9 cellular contexts compared by ENCODE assay signal in genomic region chr22:39176673-39177455, GRCh38. TPM values are rescaled to one million over a fixed set of nuclear protein-coding genes. Genes with fewer than 3 reads are reported as not detected.
DNase-seq lines count a peak whose midpoint lies in the region; ATAC-seq, FAIRE-seq and TF ChIP-seq lines count a peak whose summit lies in the region.
"Had no signal": no experiment of that assay in that cellular context is flagged by ENCODE, and none has a peak within 500 bp of the region (broad histone marks: within the 10 kb centered on the region; RNA-seq: fewer than 3 reads in every experiment).

No MANE protein-coding gene starts in this region.

- no peak overlapping the region for H3K27ac Mint-ChIP-seq in astrocyte (ENCODE audit: unreplicated experiment)

- H3K4me1 ChIP-seq in ES-I3 (ENCODE audit: insufficient read depth, low read length), result peaks cover 75% of the 10 kb centered on the region
- H3K4me1 ChIP-seq in astrocyte (ENCODE audit: insufficient read depth, low read length), result peaks cover 52% of the 10 kb centered on the region
- peaks cover 27 to 65% of the 10 kb centered on the region in 2 donors for H3K4me1 ChIP-seq in left lung
- peaks cover 61 to 65% (median 61%) of the 10 kb centered on the region in 3 donors for H3K4me1 ChIP-seq in skeletal muscle tissue (ENCODE audit: control insufficient read depth in 3 of 3, insufficient read depth in 3 of 3, low read length in 3 of 3)

- H3K4me2 ChIP-seq in astrocyte (ENCODE audit: low read length), result peak overlapping the region; percentile 66
- H3K4me2 ChIP-seq: KMS-11 had no signal

- no peak for TF ChIP-seq CTCF in astrocyte (IDR thresholded peaks at IDR 0.05; ENCODE audit: insufficient read depth, low read depth, low read length)
- no peak for TF ChIP-seq CTCF in left lung (IDR thresholded peaks at IDR 0.05)

- H3K36me3 ChIP-seq in ES-I3 (ENCODE audit: insufficient read depth, low read length) (no peaks in the 10 kb centered on the region), astrocyte (ENCODE audit: insufficient read depth, low read length) (no peaks in the 10 kb centered on the region), left lung (no peaks in the 10 kb centered on the region), skeletal muscle tissue (ENCODE audit: control insufficient read depth in 3 of 3, insufficient read depth in 3 of 3, low read length in 3 of 3) (no peaks in the 10 kb centered on the region)

- H3K79me2 ChIP-seq in astrocyte (ENCODE audit: insufficient read depth, low read length), result no peaks in the 10 kb centered on the region

- H3K4me3 ChIP-seq in astrocyte (ENCODE audit: insufficient read depth, low read depth, low read length) (no peak overlapping the region), left lung (no peak overlapping the region), skeletal muscle tissue (ENCODE audit: low read length in 3 of 3) (no peak overlapping the region)

- peaks cover 2% of the 10 kb centered on the region for H3K9me3 Mint-ChIP-seq in astrocyte (ENCODE audit: unreplicated experiment)

- H3K4me1 Mint-ChIP-seq in astrocyte (ENCODE audit: low read depth, unreplicated experiment), result peaks cover 30% of the 10 kb centered on the region

- no peaks in the 10 kb centered on the region for H3K9me3 ChIP-seq in ES-I3 (ENCODE audit: control insufficient read depth, insufficient read depth, low read length)
- no peaks in the 10 kb centered on the region for H3K9me3 ChIP-seq in astrocyte (ENCODE audit: insufficient read depth, low read depth, low read length)
- H3K9me3 ChIP-seq in left lung, result no peaks in the 10 kb centered on the region
- H3K9me3 ChIP-seq in skeletal muscle tissue (ENCODE audit: control insufficient read depth in 3 of 3, low read length in 3 of 3), result peaks cover 0 to 5% (median 0%) of the 10 kb centered on the region in 3 donors

- peak overlapping the region; percentile 81 for H3K27ac ChIP-seq in astrocyte (ENCODE audit: low read depth, low read length)
- H3K27ac ChIP-seq in left lung, result peak overlapping the region; percentile 33 to 87
- peak overlapping the region; percentile 85 for H3K27ac ChIP-seq in skeletal muscle tissue (ENCODE audit: low read depth, low read length)
- H3K27ac ChIP-seq: KMS-11 had no signal

- no peaks in the 10 kb centered on the region for H3K27me3 Mint-ChIP-seq in astrocyte (ENCODE audit: low read depth, unreplicated experiment)

- intact Hi-C loops in left lung (cut with DNase I), result loop anchor here in 1 of 2 donors (10.0 kb wide), 1 partner anchor 138 kb away; the partner anchor contains the start of gene RPL3

- peaks cover 1% of the 10 kb centered on the region for H3K36me3 Mint-ChIP-seq in astrocyte (ENCODE audit: low read depth, unreplicated experiment)

- H3K9ac ChIP-seq in ES-I3 (ENCODE audit: low read depth, low read length) (peak overlapping the region; percentile 5; the same call in 1 of the 2 replicates), astrocyte (ENCODE audit: low read length) (peak overlapping the region; percentile 44), skeletal muscle tissue (ENCODE audit: low read depth in 1 of 3, low read length in 3 of 3) (peak overlapping the region in 1 of 3 donors; percentile 72)
- H3K9ac ChIP-seq: KMS-11 had no signal

- no peak for FAIRE-seq in astrocyte (lab: Jason Lieb, UNC)

- no peaks in the 10 kb centered on the region for H3K27me3 ChIP-seq in astrocyte (ENCODE audit: insufficient read depth, low read length)
- no peaks in the 10 kb centered on the region for H3K27me3 ChIP-seq in left lung
- H3K27me3 ChIP-seq in skeletal muscle tissue (ENCODE audit: control insufficient read depth in 3 of 3, insufficient read depth in 3 of 3, low read length in 3 of 3), result no peaks in the 10 kb centered on the region

- ATAC-seq in left lung (no peak), GM18520 (IDR thresholded peaks at IDR 0.05; ENCODE audit: unreplicated experiment) (no peak)

- DNase-seq in astrocyte (ENCODE audit: low read depth), result no peak
- no peak for DNase-seq in left lung
- DNase-seq in GF-D8 (lab: John Stamatoyannopoulos, UW), result no peak
- no peak for DNase-seq in activated CD4-positive, alpha-beta T cell treated with anti-CD3 and anti-CD28 coated beads, Interleukin-2, amount 50 U/mL, for 1 hour
- no peak for DNase-seq in AG20443 (ENCODE audit: low spot score)

- H4K20me1 ChIP-seq in astrocyte (ENCODE audit: insufficient read depth, low read length), result no peaks in the 10 kb centered on the region

- no peak overlapping the region for H2AFZ ChIP-seq in astrocyte (ENCODE audit: low read depth, low read length)

- no peak overlapping the region for H3K4me3 Mint-ChIP-seq in astrocyte (ENCODE audit: unreplicated experiment)

RNA-seq across cellular contexts. Expression of gene CBX7, which starts 24.4 kb away (rescaled TPM):
- total RNA-seq in astrocyte (1.2 and 1.4 TPM in 2 replicates), left lung (10 to 100 TPM; 17.1 to 17.7 TPM), skeletal muscle tissue (4.7 TPM)
